ENCODE assay signal across 23 cellular contexts in genomic region chr2:177533253-177533652, GRCh38.
A peak's percentile ranks its signal among the peaks of the same experiment; 100 is the strongest.
DNase-seq lines count a peak whose midpoint lies in the region; ATAC-seq, FAIRE-seq and TF ChIP-seq lines count a peak whose summit lies in the region.
"Had no signal": no experiment of that assay in that cellular context is flagged by ENCODE, and none has a peak within 500 bp of the region (broad histone marks: within the 10 kb centered on the region; RNA-seq: fewer than 3 reads in every experiment).

No MANE protein-coding gene starts in this region.

- H3K4me2 ChIP-seq in HepG2 (ENCODE audit: low read depth, low read length) (no peak overlapping the region), K562 (ENCODE audit: insufficient read depth, low read length) (no peak overlapping the region), mesendoderm (ENCODE audit: low read length) (no peak overlapping the region)
- H3K4me2 ChIP-seq: A549; BLaER1 treated with 17β-estradiol and CSF1 and Interleukin-3, amounts not matched to agents 10 nM and 100 nM had no signal

- H3K4ac ChIP-seq in mesendoderm (ENCODE audit: low read depth, low read length), result no peak overlapping the region

- in situ Hi-C loops in HepG2 (cut with HindIII; ENCODE audit: extremely low pct_ligation_motif_present, low pct_unique_long_range_greater_than_20kb) (no loop called here), K562 (cut with MboI) (no loop called here)

- no peak overlapping the region for H3K56ac ChIP-seq in mesendoderm (ENCODE audit: low read length)

- H3K9me3 ChIP-seq in HepG2 (ENCODE audit: low read length) (no peaks in the 10 kb centered on the region), right lobe of liver (no peaks in the 10 kb centered on the region), K562 (replicated peaks; ENCODE audit: control insufficient read depth, insufficient read depth, low read depth, low read length) (no peaks in the 10 kb centered on the region), Peyer's patch (no peaks in the 10 kb centered on the region)
- H3K9me3 ChIP-seq: A549; BLaER1 treated with 17β-estradiol and CSF1 and Interleukin-3, amounts not matched to agents 10 nM and 100 nM; Caco-2 had no signal

- TF ChIP-seq CTCF in HepG2 (CRISPR knock-in tag; IDR thresholded peaks at IDR 0.05) (no peak), right lobe of liver (IDR thresholded peaks at IDR 0.05) (no peak), K562 (IDR thresholded peaks at IDR 0.05 in 2 of 3, conservative IDR thresholded peaks at IDR 0.05 in 1 of 3; ENCODE audit: insufficient read depth in 2 of 3, low read depth in 1 of 3, low read length in 3 of 3) (no peak), Peyer's patch (IDR thresholded peaks at IDR 0.05) (no peak)

- BruUV-seq in HepG2 (replicated peaks; lab: Mats Ljungman, UMichigan) (no TSS peak), K562 (replicated peaks; lab: Mats Ljungman, UMichigan) (no TSS peak)

- no peak overlapping the region for H3K9ac ChIP-seq in HepG2 (ENCODE audit: insufficient read depth, low read depth, low read length)
- no peak overlapping the region for H3K9ac ChIP-seq in K562 (ENCODE audit: insufficient read depth in 1 of 2, low read depth in 2 of 2, low read length in 2 of 2)
- H3K9ac ChIP-seq in mesendoderm (ENCODE audit: low read length), result no peak overlapping the region
- H3K9ac ChIP-seq: BLaER1 treated with 17β-estradiol and CSF1 and Interleukin-3, amounts not matched to agents 10 nM and 100 nM had no signal

- no peak overlapping the region for H4K5ac ChIP-seq in mesendoderm (ENCODE audit: low read length)

- DNase-seq in HepG2 (ENCODE audit: low spot score) (no peak), right lobe of liver (no peak), K562 (ENCODE audit: extremely low read depth in 1 of 4, low spot score in 3 of 4) (no peak), mesendoderm (peak; percentile 20), Peyer's patch (no peak), islet precursor cell (no peak)
- no peak for DNase-seq in stimulated activated naive CD4-positive, alpha-beta T cell treated with Interleukin-2 at 50 U/mL for 16 hours (lab: John Stamatoyannopoulos, UW)
- DNase-seq: AML-193; Caco-2; Calu3; CD4-positive, alpha-beta T cell; CD8-positive, alpha-beta T cell; DMS 273 treated with DMSO at 0.1 percent for 48 hours; DMS79 treated with DMSO at 0.1 percent for 48 hours; GF-D8 had no signal

- H4K8ac ChIP-seq in mesendoderm (ENCODE audit: low read depth, low read length), result no peak overlapping the region

- H4K20me1 ChIP-seq in HepG2 (ENCODE audit: insufficient read depth, low read length) (no peaks in the 10 kb centered on the region), K562 (replicated peaks; ENCODE audit: control insufficient read depth, insufficient read depth, low read length) (no peaks in the 10 kb centered on the region)
- H4K20me1 ChIP-seq: BLaER1 treated with 17β-estradiol and CSF1 and Interleukin-3, amounts not matched to agents 10 nM and 100 nM had no signal

- TF ChIP-seq RAD21 in HepG2 (CRISPR knock-in tag; IDR thresholded peaks at IDR 0.05), result no peak
- no peak for TF ChIP-seq RAD21 in K562 (CRISPR knock-in tag; conservative IDR thresholded peaks at IDR 0.05 in 1 of 2, IDR thresholded peaks at IDR 0.05 in 1 of 2)

- H2BK120ac ChIP-seq in mesendoderm (ENCODE audit: low read depth, low read length), result no peak overlapping the region

- H3K4me3 ChIP-seq in HepG2 (replicated peaks in 1 of 3; ENCODE audit: insufficient read depth in 1 of 3, low read depth in 2 of 3, low read length in 3 of 3) (no peak overlapping the region), right lobe of liver (no peak overlapping the region), K562 (no peak overlapping the region), mesendoderm (ENCODE audit: low read length) (no peak overlapping the region), Peyer's patch (no peak overlapping the region)
- H3K4me3 ChIP-seq: A549; BLaER1 treated with 17β-estradiol and CSF1 and Interleukin-3, amounts not matched to agents 10 nM and 100 nM had no signal

- no peak overlapping the region for H3K23ac ChIP-seq in mesendoderm (ENCODE audit: low read length)

- H2BK15ac ChIP-seq in mesendoderm (replicated peaks; ENCODE audit: low read depth), result no peak overlapping the region

- ATAC-seq in HepG2, result peak; percentile 40; the same call in 1 of the 3 replicates
- ATAC-seq in right lobe of liver, result no peak
- peak; percentile 48; the same call in 1 of the 3 replicates for ATAC-seq in K562
- ATAC-seq: A549; CD8-positive, alpha-beta T cell had no signal

- intact Hi-C loops in HepG2 (cut with micrococcal nuclease; ENCODE audit: unreplicated experiment), result no loop called here
- intact Hi-C loops in right lobe of liver (cut with DNase I), result no loop called here
- intact Hi-C loops in K562 (cut with micrococcal nuclease), result no loop called here

- POLR2A ChIA-PET in HepG2 (lab: Yijun Ruan, JAX), result no interaction called here
- POLR2A ChIA-PET in K562 (lab: Yijun Ruan, JAX), result interaction anchor here (0.7 to 2.1 kb wide), 5 partner anchors 8 to 207 kb away, joined by 3 to 11 read pairs (median 5); no protein-coding TSS in a partner anchor

- H2AFZ ChIP-seq in HepG2 (ENCODE audit: low read length) (no peak overlapping the region), K562 (ENCODE audit: low read depth, low read length) (no peak overlapping the region)

- H3K36me3 ChIP-seq in HepG2 (replicated peaks in 1 of 2; ENCODE audit: control insufficient read depth in 1 of 2, insufficient read depth in 2 of 2, low read length in 2 of 2) (peaks cover 5 to 20% of the 10 kb centered on the region in 2 experiments; a peak in 3 of 5 replicates), right lobe of liver (no peaks in the 10 kb centered on the region), K562 (ENCODE audit: control insufficient read depth, insufficient read depth, low read length) (peaks cover 11% of the 10 kb centered on the region; the same call in 2 of the 3 replicates), mesendoderm (ENCODE audit: control insufficient read depth, insufficient read depth, low read length) (no peaks in the 10 kb centered on the region), Peyer's patch (peaks cover 0 to 7% (median 0%) of the 10 kb centered on the region in 3 donors)

- H3K27me3 ChIP-seq in HepG2 (ENCODE audit: control insufficient read depth in 1 of 2, insufficient read depth in 2 of 2, low read length in 2 of 2) (no peaks in the 10 kb centered on the region), right lobe of liver (no peaks in the 10 kb centered on the region), K562 (ENCODE audit: control insufficient read depth in 2 of 2, insufficient read depth in 2 of 2, low read length in 2 of 2) (no peaks in the 10 kb centered on the region), mesendoderm (ENCODE audit: insufficient read depth, low read length, poor library complexity) (no peaks in the 10 kb centered on the region), Peyer's patch (no peaks in the 10 kb centered on the region)
- H3K27me3 ChIP-seq: BLaER1 treated with 17β-estradiol and CSF1 and Interleukin-3, amounts not matched to agents 10 nM and 100 nM had no signal

- H3K79me1 ChIP-seq in mesendoderm (ENCODE audit: low read length), result no peaks in the 10 kb centered on the region

- H2AK5ac ChIP-seq in mesendoderm (ENCODE audit: low read length), result no peak overlapping the region

- TF ChIP-seq EP300 in HepG2 (IDR thresholded peaks at IDR 0.05; ENCODE audit: low read depth in 2 of 2, low read length in 2 of 2), result no peak
- no peak for TF ChIP-seq EP300 in HepG2 (CRISPR knock-in tag; IDR thresholded peaks at IDR 0.05; ENCODE audit: borderline replicate concordance)
- TF ChIP-seq EP300 in K562 (IDR thresholded peaks at IDR 0.05; ENCODE audit: low read length), result no peak

- no peak for TF ChIP-seq POLR2A in HepG2 (IDR thresholded peaks at IDR 0.05; ENCODE audit: insufficient read depth in 1 of 2, low read depth in 2 of 2, low read length in 2 of 2)
- TF ChIP-seq POLR2A in right lobe of liver (IDR thresholded peaks at IDR 0.05), result no peak
- no peak for TF ChIP-seq POLR2A in K562 (conservative IDR thresholded peaks at IDR 0.05)
- no peak for TF ChIP-seq POLR2A in Peyer's patch (IDR thresholded peaks at IDR 0.05)

- FAIRE-seq in HepG2 (lab: Jason Lieb, UNC) (no peak), TTC549 (lab: Jason Lieb, UNC) (peak; percentile 25), K562 (lab: Jason Lieb, UNC) (no peak)
- FAIRE-seq: A549, G401.6, GM12891, GM19239 had no signal

- H3K9me1 ChIP-seq in K562 (ENCODE audit: control insufficient read depth, insufficient read depth, low read length), result no peaks in the 10 kb centered on the region

- no peak overlapping the region for H2BK5ac ChIP-seq in mesendoderm (ENCODE audit: low read length)

- H3K4me1 ChIP-seq in HepG2 (ENCODE audit: insufficient read depth, low read length), result no peaks in the 10 kb centered on the region
- H3K4me1 ChIP-seq in right lobe of liver, result no peaks in the 10 kb centered on the region
- H3K4me1 ChIP-seq in K562 (replicated peaks in 1 of 2; ENCODE audit: control insufficient read depth in 2 of 2, insufficient read depth in 2 of 2, low read length in 2 of 2), result no peaks in the 10 kb centered on the region
- H3K4me1 ChIP-seq in mesendoderm (ENCODE audit: control insufficient read depth, low read depth, low read length), result peaks cover 3% of the 10 kb centered on the region
- no peaks in the 10 kb centered on the region for H3K4me1 ChIP-seq in Peyer's patch
- H3K4me1 ChIP-seq: A549; BLaER1 treated with 17β-estradiol and CSF1 and Interleukin-3, amounts not matched to agents 10 nM and 100 nM had no signal

- no peaks in the 10 kb centered on the region for H3K79me2 ChIP-seq in HepG2 (ENCODE audit: insufficient read depth, low read length)
- no peaks in the 10 kb centered on the region for H3K79me2 ChIP-seq in K562 (ENCODE audit: control insufficient read depth, insufficient read depth, low read length)
- no peaks in the 10 kb centered on the region for H3K79me2 ChIP-seq in mesendoderm (ENCODE audit: control insufficient read depth, insufficient read depth, low read length)

- CTCF ChIA-PET in HepG2 (lab: Yijun Ruan, JAX; ENCODE audit: low intra/inter-chr PET ratio, low total read pairs), result no interaction called here
- CTCF ChIA-PET in K562 (lab: Yijun Ruan, JAX; ENCODE audit: low intra/inter-chr PET ratio), result no interaction called here

- no peak overlapping the region for H3K18ac ChIP-seq in mesendoderm (ENCODE audit: low read length)

- H3K27ac ChIP-seq in HepG2 (ENCODE audit: extremely low read length, insufficient read depth, low read length) (no peak overlapping the region), right lobe of liver (no peak overlapping the region), K562 (ENCODE audit: extremely low read depth, low read depth, low read length) (no peak overlapping the region), mesendoderm (ENCODE audit: low read depth, low read length) (no peak overlapping the region), Peyer's patch (no peak overlapping the region)
- H3K27ac ChIP-seq: 22Rv1; A549; BLaER1 treated with 17β-estradiol and CSF1 and Interleukin-3, amounts not matched to agents 10 nM and 100 nM; C4-2B had no signal

TF ChIP-seq in HepG2, 621 proteins besides CTCF, POLR2A, EP300 and RAD21:
- TF ChIP-seq MBNL3 (CRISPR knock-in tag; conservative IDR thresholded peaks at IDR 0.05), result no peak
- TF ChIP-seq ZNF713 (CRISPR knock-in tag; IDR thresholded peaks at IDR 0.05), result no peak
- no peak for TF ChIP-seq MTF1 (CRISPR knock-in tag; IDR thresholded peaks at IDR 0.05)

TF ChIP-seq in K562, 482 proteins besides CTCF, POLR2A, EP300 and RAD21 (continues in another document):
- no peak for TF ChIP-seq ZNF121 (CRISPR knock-in tag; conservative IDR thresholded peaks at IDR 0.05)
- TF ChIP-seq RAD51 (IDR thresholded peaks at IDR 0.05; ENCODE audit: borderline replicate concordance, low read depth), result no peak

Comparison
In these comparisons a context has a peak if more than half of its experiments do, and no peak if none do; other contexts are left out.
1. ATAC-seq: peak in HepG2 (single experiment) and K562 (single experiment); none in right lobe of liver (0 of 4).